23 cellular contexts compared by ENCODE assay signal in genomic region chr12:129028824-129029223, GRCh38.
"Had no signal": no experiment of that assay in that cellular context is flagged by ENCODE, and none has a peak within 500 bp of the region (broad histone marks: within the 10 kb centered on the region; RNA-seq: fewer than 3 reads in every experiment).

No MANE protein-coding gene starts in this region.

- H3K27ac ChIP-seq: adrenal gland, breast epithelium, gastrocnemius medialis, heart left ventricle, neutrophil, pancreas, right lobe of liver, suprapubic skin, WERI-Rb-1 had no signal

- H3K36me3 ChIP-seq: adrenal gland, breast epithelium, gastrocnemius medialis, heart left ventricle, neutrophil, pancreas, right lobe of liver, suprapubic skin, WERI-Rb-1 had no signal

- DNase-seq: activated CD4-positive, alpha-beta T cell treated with anti-CD3 and anti-CD28 coated beads, Interleukin-2, amount 50 U/mL, for 4 hours; activated gamma-delta T cell; activated T-cell treated with anti-CD3 and anti-CD28 coated beads, Interleukin-2, amount 50 U/mL, for 72 hours; adrenal gland; effector CD8-positive, alpha-beta T cell; gastrocnemius medialis; heart left ventricle; kidney glomerular epithelial cell; mesendoderm; naive thymus-derived CD4-positive, alpha-beta T cell; pancreas; right lobe of liver; small intestine; stimulated activated CD4-positive, alpha-beta T cell treated with anti-CD3 and anti-CD28 coated beads, Interleukin-15, amount 100 ng/mL, for 24 hours; stimulated activated CD4-positive, alpha-beta T cell treated with anti-CD3 and anti-CD28 coated beads, Interleukin-2, amount 100 ng/mL, for 48 hours; stimulated activated naive CD8-positive, alpha-beta T cell treated with anti-CD3 and anti-CD28 coated beads, Interleukin-15, amount 100 ng/mL, for 72 hours; trophoblast cell; WERI-Rb-1 had no signal

- H3K4me1 ChIP-seq: adrenal gland, breast epithelium, gastrocnemius medialis, heart left ventricle, pancreas, right lobe of liver, suprapubic skin had no signal

- H3K4me3 ChIP-seq: adrenal gland, breast epithelium, gastrocnemius medialis, heart left ventricle, pancreas, right lobe of liver, suprapubic skin had no signal

- H3K9me3 ChIP-seq: adrenal gland, breast epithelium, gastrocnemius medialis, heart left ventricle, neutrophil, pancreas, right lobe of liver, suprapubic skin had no signal

- ATAC-seq: activated naive CD4-positive, alpha-beta T cell treated with anti-CD3 and anti-CD28 coated beads, Interleukin-2, amount 50 U/mL, for 72 hours; activated T-cell treated with anti-CD3 and anti-CD28 coated beads, Interleukin-2, amount 50 U/mL, for 72 hours; esophagus mucosa; gastrocnemius medialis; heart left ventricle; naive thymus-derived CD4-positive, alpha-beta T cell; pancreas; right lobe of liver; stimulated activated naive CD8-positive, alpha-beta T cell treated with anti-CD3 and anti-CD28 coated beads, Interleukin-15, amount 100 ng/mL, for 72 hours had no signal

- H3K27me3 ChIP-seq: adrenal gland, breast epithelium, gastrocnemius medialis, neutrophil, pancreas, right lobe of liver, suprapubic skin had no signal
